ENCODE assay signal across 8 cellular contexts in the genomic region with DNA sequence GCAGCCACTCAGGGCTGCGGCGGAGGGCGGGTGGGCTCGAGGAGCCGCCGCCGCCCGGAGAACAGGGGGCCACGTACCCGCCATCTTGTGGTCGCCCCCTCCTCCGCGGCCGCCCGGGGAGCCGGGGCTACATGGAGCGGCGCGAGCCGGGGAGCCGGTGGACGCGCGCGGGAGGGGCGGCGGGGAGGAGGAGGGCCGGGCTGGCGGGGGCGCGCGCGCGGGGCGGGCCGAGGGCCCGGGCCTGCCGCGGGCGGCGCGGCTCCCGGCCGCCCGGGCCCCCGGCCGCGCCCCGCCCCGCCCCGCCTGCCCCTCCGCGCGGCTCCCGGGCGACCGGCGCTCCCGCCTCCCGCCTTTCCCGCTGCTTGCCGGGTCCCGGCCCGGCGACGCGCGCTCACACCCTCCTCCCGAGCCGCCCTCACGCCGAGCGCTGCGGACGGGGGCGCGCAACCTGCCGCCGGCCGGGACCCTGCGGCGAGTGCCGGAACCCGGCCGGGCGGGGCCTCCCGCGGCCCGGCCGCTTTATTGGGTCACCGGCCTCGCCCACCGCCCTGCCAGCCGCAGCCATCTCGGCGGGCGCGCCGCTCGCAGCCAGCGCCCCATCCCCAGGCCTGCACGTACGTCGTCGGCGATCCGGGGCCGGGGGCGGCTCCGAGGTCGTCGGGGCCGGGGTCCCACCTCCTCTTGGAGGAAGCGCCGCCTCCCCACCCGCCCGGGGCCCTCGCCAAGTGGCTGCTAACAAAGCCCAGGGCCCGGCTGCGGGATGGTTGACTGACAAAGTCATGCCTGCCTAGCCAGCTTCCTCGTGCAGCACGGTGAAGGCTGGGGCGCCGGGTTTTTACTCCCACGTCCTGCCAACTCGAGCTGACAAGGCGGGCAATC. TPM values are rescaled to one million over a fixed set of nuclear protein-coding genes. Genes with fewer than 3 reads are reported as not detected.
DNase-seq lines count a peak whose midpoint lies in the region; ATAC-seq and TF ChIP-seq lines count a peak whose summit lies in the region.

A gene with protein sequence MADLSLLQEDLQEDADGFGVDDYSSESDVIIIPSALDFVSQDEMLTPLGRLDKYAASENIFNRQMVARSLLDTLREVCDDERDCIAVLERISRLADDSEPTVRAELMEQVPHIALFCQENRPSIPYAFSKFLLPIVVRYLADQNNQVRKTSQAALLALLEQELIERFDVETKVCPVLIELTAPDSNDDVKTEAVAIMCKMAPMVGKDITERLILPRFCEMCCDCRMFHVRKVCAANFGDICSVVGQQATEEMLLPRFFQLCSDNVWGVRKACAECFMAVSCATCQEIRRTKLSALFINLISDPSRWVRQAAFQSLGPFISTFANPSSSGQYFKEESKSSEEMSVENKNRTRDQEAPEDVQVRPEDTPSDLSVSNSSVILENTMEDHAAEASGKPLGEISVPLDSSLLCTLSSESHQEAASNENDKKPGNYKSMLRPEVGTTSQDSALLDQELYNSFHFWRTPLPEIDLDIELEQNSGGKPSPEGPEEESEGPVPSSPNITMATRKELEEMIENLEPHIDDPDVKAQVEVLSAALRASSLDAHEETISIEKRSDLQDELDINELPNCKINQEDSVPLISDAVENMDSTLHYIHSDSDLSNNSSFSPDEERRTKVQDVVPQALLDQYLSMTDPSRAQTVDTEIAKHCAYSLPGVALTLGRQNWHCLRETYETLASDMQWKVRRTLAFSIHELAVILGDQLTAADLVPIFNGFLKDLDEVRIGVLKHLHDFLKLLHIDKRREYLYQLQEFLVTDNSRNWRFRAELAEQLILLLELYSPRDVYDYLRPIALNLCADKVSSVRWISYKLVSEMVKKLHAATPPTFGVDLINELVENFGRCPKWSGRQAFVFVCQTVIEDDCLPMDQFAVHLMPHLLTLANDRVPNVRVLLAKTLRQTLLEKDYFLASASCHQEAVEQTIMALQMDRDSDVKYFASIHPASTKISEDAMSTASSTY (minus strand): TSS at position 159 of the 879 bp plus-strand sequence. CDS start 75 bp downstream, at position 84.

- peaks cover 29% of the 10 kb centered on the region for H3K4me1 ChIP-seq in HUES48 (ENCODE audit: control insufficient read depth, insufficient read depth, low read length)

- peak within 1 kb of the TSS; percentile 95 for H3K27ac ChIP-seq in HUES48 (ENCODE audit: low read depth, low read length)

- H3K27me3 ChIP-seq in HUES48 (ENCODE audit: control insufficient read depth, insufficient read depth, low read length): no peaks in the 10 kb centered on the region

- peaks cover 12% of the 10 kb centered on the region for H3K36me3 ChIP-seq in HUES48 (ENCODE audit: control insufficient read depth, insufficient read depth, low read length)

- H3K27ac Mint-ChIP-seq in natural killer cell treated with Interleukin-12 subunit alpha and Interleukin-12 subunit beta and Interleukin-15 and Interleukin-18, amount 100 ng/mL, for 72 hours: peak within 1 kb of the TSS; percentile 89 to 96

- H3K27me3 Mint-ChIP-seq in natural killer cell treated with Interleukin-12 subunit alpha and Interleukin-12 subunit beta and Interleukin-15 and Interleukin-18, amount 100 ng/mL, for 72 hours: no peaks in the 10 kb centered on the region

- H3K4me3 ChIP-seq in HUES48 (ENCODE audit: low read depth, low read length) (peak within 1 kb of the TSS; percentile 83), fibroblast of the aortic adventitia (ENCODE audit: low read depth, low read length) (peak within 1 kb of the TSS; percentile 79)

- no peaks in the 10 kb centered on the region for H3K9me3 ChIP-seq in HUES48 (ENCODE audit: control insufficient read depth, insufficient read depth, low read length)

- peak within 1 kb of the TSS; percentile 73 for H3K9ac ChIP-seq in HUES48 (ENCODE audit: low read depth, low read length)

- peaks cover 36 to 42% of the 10 kb centered on the region in 2 donors for H3K4me1 Mint-ChIP-seq in natural killer cell treated with Interleukin-12 subunit alpha and Interleukin-12 subunit beta and Interleukin-15 and Interleukin-18, amount 100 ng/mL, for 72 hours (ENCODE audit: low read depth in 2 of 2)

- peak; percentile 87 to 90 for ATAC-seq in natural killer cell treated with Interleukin-12 subunit alpha and Interleukin-12 subunit beta and Interleukin-15 and Interleukin-18, amount 100 ng/mL, for 72 hours
- ATAC-seq in stimulated activated naive CD8-positive, alpha-beta T cell treated with anti-CD3 and anti-CD28 coated beads, Interleukin-15, Interleukin-2, amounts not matched to agents 100 U/mL and 50 U/mL, for 24 hours: peak; percentile 76

- peak; percentile 88 for DNase-seq in COLO668 (lab: John Stamatoyannopoulos, UW; ENCODE audit: unreplicated experiment)
- peak; percentile 94 for DNase-seq in GM20000 (ENCODE audit: low spot score)
- DNase-seq in RPMI8226: peak; percentile 62
- DNase-seq in activated effector memory CD4-positive, alpha-beta T cell treated with anti-CD3 and anti-CD28 coated beads, Interleukin-2, amount 50 U/mL, for 16 hours: peak; percentile 89
- peak; percentile 50 for DNase-seq in fibroblast of the aortic adventitia (ENCODE audit: low read depth)
- peak; percentile 83 for DNase-seq in natural killer cell treated with Interleukin-12 subunit alpha and Interleukin-12 subunit beta and Interleukin-15 and Interleukin-18, amount 100 ng/mL, for 72 hours (ENCODE audit: low spot score)
- DNase-seq in stimulated activated naive CD8-positive, alpha-beta T cell treated with anti-CD3 and anti-CD28 coated beads, Interleukin-15, Interleukin-2, amounts not matched to agents 100 U/mL and 50 U/mL, for 24 hours: peak; percentile 75

- H3K4me3 Mint-ChIP-seq in natural killer cell treated with Interleukin-12 subunit alpha and Interleukin-12 subunit beta and Interleukin-15 and Interleukin-18, amount 100 ng/mL, for 72 hours: peak within 1 kb of the TSS; percentile 92

- H3K9me3 Mint-ChIP-seq in natural killer cell treated with Interleukin-12 subunit alpha and Interleukin-12 subunit beta and Interleukin-15 and Interleukin-18, amount 100 ng/mL, for 72 hours: no peaks in the 10 kb centered on the region

- peaks cover 14% of the 10 kb centered on the region for H3K36me3 Mint-ChIP-seq in natural killer cell treated with Interleukin-12 subunit alpha and Interleukin-12 subunit beta and Interleukin-15 and Interleukin-18, amount 100 ng/mL, for 72 hours

- TF ChIP-seq CTCF in GM20000 (IDR thresholded peaks at IDR 0.05; ENCODE audit: extremely low read depth, missing control alignments): no peak
- TF ChIP-seq CTCF in fibroblast of the aortic adventitia (IDR thresholded peaks at IDR 0.05; ENCODE audit: insufficient read depth, low read length): no peak

RNA-seq across cellular contexts. Expression of the gene that starts here (rescaled TPM):
- 73.6 and 107 TPM in 2 replicates for total RNA-seq in fibroblast of the aortic adventitia (ENCODE audit: low replicate concordance)
- total RNA-seq in natural killer cell treated with Interleukin-12 subunit alpha and Interleukin-12 subunit beta and Interleukin-15 and Interleukin-18, amount 100 ng/mL, for 72 hours: 10 to 100 TPM; 53.9 to 65.5 TPM

Comparison
In these comparisons a context has a peak if more than half of its experiments do, and no peak if none do; other contexts are left out.
1. Peak in every context shown above with its lines: DNase-seq, ATAC-seq, H3K4me3 ChIP-seq and H3K27ac ChIP-seq.